In the genomic region with DNA sequence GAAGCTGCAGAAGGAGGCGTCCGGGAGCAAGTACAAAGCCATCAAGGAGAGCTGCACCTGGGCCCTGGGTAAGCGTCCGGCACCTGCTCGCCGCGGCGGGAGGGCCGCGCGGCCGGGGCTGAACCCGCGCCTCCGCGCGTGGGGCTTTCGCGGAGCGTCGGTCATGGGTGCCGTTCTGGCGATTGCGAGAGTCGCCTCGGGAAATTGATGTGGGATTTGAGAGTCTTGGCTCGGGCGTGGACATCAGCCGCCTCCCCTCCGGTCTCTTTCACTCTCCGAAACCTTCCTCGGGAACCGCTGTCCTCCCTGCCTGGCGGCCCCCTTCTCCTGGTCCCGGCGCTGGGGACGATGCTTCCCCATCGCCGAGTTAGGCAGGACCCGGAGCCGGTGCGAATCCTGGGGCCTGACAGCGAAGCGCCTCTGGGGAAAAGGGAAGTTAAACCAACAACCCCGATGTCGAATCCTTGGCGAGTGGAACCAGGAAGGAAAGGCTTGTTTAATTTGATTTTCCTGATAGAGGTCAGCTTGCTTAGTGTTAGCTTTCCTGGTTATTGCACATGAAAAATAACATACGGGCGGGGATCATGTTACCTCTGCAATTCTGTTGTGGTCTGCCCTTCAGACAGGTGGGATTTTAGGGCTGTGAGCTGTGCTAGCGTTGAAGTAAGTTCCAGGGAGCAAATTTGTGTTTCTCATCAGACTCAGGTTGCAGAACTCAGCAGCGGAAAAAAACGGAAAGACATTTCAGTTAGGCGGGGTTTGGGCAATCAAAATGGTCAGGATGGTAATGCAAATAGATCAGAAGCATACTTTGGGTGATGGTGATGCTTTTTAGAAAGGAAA, we compare ENCODE assay signal across 1 cellular context.
A peak's percentile ranks its signal among the peaks of the same experiment; 100 is the strongest.
TF ChIP-seq lines count a peak whose summit lies in the region.

No MANE protein-coding gene starts in this region.

TF ChIP-seq in HepG2, 621 proteins besides CTCF, POLR2A, EP300 and RAD21 (continued from another document and continues in another):
- TF ChIP-seq FOXP4 (CRISPR knock-in tag; IDR thresholded peaks at IDR 0.05) (no peak), DPF2 (CRISPR knock-in tag; IDR thresholded peaks at IDR 0.05; ENCODE audit: borderline replicate concordance, low read depth) (no peak), MAFG (CRISPR knock-in tag; IDR thresholded peaks at IDR 0.05) (no peak), NCOA5 (CRISPR knock-in tag; IDR thresholded peaks at IDR 0.05) (no peak), ATF7 (IDR thresholded peaks at IDR 0.05) (no peak), ATF7 (CRISPR knock-in tag; IDR thresholded peaks at IDR 0.05) (no peak), KAT7 (CRISPR knock-in tag; IDR thresholded peaks at IDR 0.05; ENCODE audit: borderline replicate concordance) (no peak), MBD4 (IDR thresholded peaks at IDR 0.05; ENCODE audit: borderline replicate concordance, low read length) (no peak), ZNF747 (CRISPR knock-in tag; IDR thresholded peaks at IDR 0.05; ENCODE audit: borderline replicate concordance) (no peak), LCORL (IDR thresholded peaks at IDR 0.05) (no peak), LCORL (CRISPR knock-in tag; IDR thresholded peaks at IDR 0.05) (peak; percentile 21; the same call in 1 of the 2 replicates), MAFF (IDR thresholded peaks at IDR 0.05; ENCODE audit: low read depth, low read length) (no peak), PCBP1 (IDR thresholded peaks at IDR 0.05; ENCODE audit: borderline replicate concordance, low read depth, low read length) (no peak), MED8 (CRISPR knock-in tag; IDR thresholded peaks at IDR 0.05; ENCODE audit: insufficient replicate concordance) (no peak), ZNF781 (CRISPR knock-in tag; IDR thresholded peaks at IDR 0.05; ENCODE audit: borderline replicate concordance, not compliant biosample characterization) (no peak), TCF12 (IDR thresholded peaks at IDR 0.05) (no peak), TCF12 (CRISPR knock-in tag; IDR thresholded peaks at IDR 0.05) (no peak), SRSF9 (IDR thresholded peaks at IDR 0.05; ENCODE audit: borderline replicate concordance, insufficient read depth, low read depth, low read length, poor library complexity, severe bottlenecking) (no peak), RELA (CRISPR knock-in tag; IDR thresholded peaks at IDR 0.05) (no peak), SRF (IDR thresholded peaks at IDR 0.05; ENCODE audit: low read depth, low read length) (no peak)
- TF ChIP-seq, protein P1, sequence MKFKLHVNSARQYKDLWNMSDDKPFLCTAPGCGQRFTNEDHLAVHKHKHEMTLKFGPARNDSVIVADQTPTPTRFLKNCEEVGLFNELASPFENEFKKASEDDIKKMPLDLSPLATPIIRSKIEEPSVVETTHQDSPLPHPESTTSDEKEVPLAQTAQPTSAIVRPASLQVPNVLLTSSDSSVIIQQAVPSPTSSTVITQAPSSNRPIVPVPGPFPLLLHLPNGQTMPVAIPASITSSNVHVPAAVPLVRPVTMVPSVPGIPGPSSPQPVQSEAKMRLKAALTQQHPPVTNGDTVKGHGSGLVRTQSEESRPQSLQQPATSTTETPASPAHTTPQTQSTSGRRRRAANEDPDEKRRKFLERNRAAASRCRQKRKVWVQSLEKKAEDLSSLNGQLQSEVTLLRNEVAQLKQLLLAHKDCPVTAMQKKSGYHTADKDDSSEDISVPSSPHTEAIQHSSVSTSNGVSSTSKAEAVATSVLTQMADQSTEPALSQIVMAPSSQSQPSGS (CRISPR knock-in tag; IDR thresholded peaks at IDR 0.05), result no peak
- TF ChIP-seq, protein P2, sequence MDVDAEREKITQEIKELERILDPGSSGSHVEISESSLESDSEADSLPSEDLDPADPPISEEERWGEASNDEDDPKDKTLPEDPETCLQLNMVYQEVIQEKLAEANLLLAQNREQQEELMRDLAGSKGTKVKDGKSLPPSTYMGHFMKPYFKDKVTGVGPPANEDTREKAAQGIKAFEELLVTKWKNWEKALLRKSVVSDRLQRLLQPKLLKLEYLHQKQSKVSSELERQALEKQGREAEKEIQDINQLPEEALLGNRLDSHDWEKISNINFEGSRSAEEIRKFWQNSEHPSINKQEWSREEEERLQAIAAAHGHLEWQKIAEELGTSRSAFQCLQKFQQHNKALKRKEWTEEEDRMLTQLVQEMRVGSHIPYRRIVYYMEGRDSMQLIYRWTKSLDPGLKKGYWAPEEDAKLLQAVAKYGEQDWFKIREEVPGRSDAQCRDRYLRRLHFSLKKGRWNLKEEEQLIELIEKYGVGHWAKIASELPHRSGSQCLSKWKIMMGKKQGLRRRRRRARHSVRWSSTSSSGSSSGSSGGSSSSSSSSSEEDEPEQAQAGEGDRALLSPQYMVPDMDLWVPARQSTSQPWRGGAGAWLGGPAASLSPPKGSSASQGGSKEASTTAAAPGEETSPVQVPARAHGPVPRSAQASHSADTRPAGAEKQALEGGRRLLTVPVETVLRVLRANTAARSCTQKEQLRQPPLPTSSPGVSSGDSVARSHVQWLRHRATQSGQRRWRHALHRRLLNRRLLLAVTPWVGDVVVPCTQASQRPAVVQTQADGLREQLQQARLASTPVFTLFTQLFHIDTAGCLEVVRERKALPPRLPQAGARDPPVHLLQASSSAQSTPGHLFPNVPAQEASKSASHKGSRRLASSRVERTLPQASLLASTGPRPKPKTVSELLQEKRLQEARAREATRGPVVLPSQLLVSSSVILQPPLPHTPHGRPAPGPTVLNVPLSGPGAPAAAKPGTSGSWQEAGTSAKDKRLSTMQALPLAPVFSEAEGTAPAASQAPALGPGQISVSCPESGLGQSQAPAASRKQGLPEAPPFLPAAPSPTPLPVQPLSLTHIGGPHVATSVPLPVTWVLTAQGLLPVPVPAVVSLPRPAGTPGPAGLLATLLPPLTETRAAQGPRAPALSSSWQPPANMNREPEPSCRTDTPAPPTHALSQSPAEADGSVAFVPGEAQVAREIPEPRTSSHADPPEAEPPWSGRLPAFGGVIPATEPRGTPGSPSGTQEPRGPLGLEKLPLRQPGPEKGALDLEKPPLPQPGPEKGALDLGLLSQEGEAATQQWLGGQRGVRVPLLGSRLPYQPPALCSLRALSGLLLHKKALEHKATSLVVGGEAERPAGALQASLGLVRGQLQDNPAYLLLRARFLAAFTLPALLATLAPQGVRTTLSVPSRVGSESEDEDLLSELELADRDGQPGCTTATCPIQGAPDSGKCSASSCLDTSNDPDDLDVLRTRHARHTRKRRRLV (CRISPR knock-in tag; IDR thresholded peaks at IDR 0.05), result no peak
- TF ChIP-seq, protein P3, sequence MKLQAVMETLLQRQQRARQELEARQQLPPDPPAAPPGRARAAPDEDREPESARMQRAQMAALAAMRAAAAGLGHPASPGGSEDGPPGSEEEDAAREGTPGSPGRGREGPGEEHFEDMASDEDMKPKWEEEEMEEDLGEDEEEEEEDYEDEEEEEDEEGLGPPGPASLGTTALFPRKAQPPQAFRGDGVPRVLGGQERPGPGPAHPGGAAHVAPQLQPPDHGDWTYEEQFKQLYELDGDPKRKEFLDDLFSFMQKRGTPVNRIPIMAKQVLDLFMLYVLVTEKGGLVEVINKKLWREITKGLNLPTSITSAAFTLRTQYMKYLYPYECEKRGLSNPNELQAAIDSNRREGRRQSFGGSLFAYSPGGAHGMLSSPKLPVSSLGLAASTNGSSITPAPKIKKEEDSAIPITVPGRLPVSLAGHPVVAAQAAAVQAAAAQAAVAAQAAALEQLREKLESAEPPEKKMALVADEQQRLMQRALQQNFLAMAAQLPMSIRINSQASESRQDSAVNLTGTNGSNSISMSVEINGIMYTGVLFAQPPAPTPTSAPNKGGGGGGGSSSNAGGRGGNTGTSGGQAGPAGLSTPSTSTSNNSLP (IDR thresholded peaks at IDR 0.05; ENCODE audit: low read depth, low read length), result no peak
- TF ChIP-seq, protein P4, sequence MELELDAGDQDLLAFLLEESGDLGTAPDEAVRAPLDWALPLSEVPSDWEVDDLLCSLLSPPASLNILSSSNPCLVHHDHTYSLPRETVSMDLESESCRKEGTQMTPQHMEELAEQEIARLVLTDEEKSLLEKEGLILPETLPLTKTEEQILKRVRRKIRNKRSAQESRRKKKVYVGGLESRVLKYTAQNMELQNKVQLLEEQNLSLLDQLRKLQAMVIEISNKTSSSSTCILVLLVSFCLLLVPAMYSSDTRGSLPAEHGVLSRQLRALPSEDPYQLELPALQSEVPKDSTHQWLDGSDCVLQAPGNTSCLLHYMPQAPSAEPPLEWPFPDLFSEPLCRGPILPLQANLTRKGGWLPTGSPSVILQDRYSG (CRISPR knock-in tag; IDR thresholded peaks at IDR 0.05), result no peak
- TF ChIP-seq, protein P5, sequence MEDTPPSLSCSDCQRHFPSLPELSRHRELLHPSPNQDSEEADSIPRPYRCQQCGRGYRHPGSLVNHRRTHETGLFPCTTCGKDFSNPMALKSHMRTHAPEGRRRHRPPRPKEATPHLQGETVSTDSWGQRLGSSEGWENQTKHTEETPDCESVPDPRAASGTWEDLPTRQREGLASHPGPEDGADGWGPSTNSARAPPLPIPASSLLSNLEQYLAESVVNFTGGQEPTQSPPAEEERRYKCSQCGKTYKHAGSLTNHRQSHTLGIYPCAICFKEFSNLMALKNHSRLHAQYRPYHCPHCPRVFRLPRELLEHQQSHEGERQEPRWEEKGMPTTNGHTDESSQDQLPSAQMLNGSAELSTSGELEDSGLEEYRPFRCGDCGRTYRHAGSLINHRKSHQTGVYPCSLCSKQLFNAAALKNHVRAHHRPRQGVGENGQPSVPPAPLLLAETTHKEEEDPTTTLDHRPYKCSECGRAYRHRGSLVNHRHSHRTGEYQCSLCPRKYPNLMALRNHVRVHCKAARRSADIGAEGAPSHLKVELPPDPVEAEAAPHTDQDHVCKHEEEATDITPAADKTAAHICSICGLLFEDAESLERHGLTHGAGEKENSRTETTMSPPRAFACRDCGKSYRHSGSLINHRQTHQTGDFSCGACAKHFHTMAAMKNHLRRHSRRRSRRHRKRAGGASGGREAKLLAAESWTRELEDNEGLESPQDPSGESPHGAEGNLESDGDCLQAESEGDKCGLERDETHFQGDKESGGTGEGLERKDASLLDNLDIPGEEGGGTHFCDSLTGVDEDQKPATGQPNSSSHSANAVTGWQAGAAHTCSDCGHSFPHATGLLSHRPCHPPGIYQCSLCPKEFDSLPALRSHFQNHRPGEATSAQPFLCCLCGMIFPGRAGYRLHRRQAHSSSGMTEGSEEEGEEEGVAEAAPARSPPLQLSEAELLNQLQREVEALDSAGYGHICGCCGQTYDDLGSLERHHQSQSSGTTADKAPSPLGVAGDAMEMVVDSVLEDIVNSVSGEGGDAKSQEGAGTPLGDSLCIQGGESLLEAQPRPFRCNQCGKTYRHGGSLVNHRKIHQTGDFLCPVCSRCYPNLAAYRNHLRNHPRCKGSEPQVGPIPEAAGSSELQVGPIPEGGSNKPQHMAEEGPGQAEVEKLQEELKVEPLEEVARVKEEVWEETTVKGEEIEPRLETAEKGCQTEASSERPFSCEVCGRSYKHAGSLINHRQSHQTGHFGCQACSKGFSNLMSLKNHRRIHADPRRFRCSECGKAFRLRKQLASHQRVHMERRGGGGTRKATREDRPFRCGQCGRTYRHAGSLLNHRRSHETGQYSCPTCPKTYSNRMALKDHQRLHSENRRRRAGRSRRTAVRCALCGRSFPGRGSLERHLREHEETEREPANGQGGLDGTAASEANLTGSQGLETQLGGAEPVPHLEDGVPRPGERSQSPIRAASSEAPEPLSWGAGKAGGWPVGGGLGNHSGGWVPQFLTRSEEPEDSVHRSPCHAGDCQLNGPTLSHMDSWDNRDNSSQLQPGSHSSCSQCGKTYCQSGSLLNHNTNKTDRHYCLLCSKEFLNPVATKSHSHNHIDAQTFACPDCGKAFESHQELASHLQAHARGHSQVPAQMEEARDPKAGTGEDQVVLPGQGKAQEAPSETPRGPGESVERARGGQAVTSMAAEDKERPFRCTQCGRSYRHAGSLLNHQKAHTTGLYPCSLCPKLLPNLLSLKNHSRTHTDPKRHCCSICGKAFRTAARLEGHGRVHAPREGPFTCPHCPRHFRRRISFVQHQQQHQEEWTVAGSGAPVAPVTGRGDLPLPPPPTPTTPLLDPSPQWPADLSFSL (CRISPR knock-in tag; IDR thresholded peaks at IDR 0.05), result 0 out of 2 replicates have a peak, but pooled peaks have one; percentile 22
- TF ChIP-seq, protein P6, sequence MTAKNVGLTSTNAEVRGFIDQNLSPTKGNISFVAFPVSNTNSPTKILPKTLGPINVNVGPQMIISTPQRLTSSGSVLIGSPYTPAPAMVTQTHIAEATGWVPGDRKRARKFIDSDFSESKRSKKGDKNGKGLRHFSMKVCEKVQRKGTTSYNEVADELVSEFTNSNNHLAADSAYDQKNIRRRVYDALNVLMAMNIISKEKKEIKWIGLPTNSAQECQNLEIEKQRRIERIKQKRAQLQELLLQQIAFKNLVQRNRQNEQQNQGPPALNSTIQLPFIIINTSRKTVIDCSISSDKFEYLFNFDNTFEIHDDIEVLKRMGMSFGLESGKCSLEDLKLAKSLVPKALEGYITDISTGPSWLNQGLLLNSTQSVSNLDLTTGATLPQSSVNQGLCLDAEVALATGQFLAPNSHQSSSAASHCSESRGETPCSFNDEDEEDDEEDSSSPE (CRISPR knock-in tag; IDR thresholded peaks at IDR 0.05), result no peak
